Comparison of ENCODE assay signal across 10 cellular contexts in genomic region chr3:64548200-64548889, GRCh38.
A peak's percentile ranks its signal among the peaks of the same experiment; 100 is the strongest.
DNase-seq lines count a peak whose midpoint lies in the region; ATAC-seq, FAIRE-seq and TF ChIP-seq lines count a peak whose summit lies in the region.
"Had no signal": no experiment of that assay in that cellular context is flagged by ENCODE, and none has a peak within 500 bp of the region (broad histone marks: within the 10 kb centered on the region; RNA-seq: fewer than 3 reads in every experiment).

No MANE protein-coding gene starts in this region.

- in situ Hi-C loops in HepG2 (cut with HindIII; ENCODE audit: extremely low pct_ligation_motif_present, low pct_unique_long_range_greater_than_20kb) = loop anchor here (25.0 kb wide), 1 partner anchor 864 kb away; no protein-coding TSS in a partner anchor

- TF ChIP-seq CTCF in liver (IDR thresholded peaks at IDR 0.05; ENCODE audit: low read depth, low read length, missing input control) (no peak), HepG2 (CRISPR knock-in tag; IDR thresholded peaks at IDR 0.05) (no peak), omental fat pad (IDR thresholded peaks at IDR 0.05) (no peak)
- TF ChIP-seq CTCF in CD8-positive, alpha-beta T cell (IDR thresholded peaks at IDR 0.05) = no peak

- WGBS in liver = 39% methylated on average over 6 of the region's 6 CpGs
- 45% methylated on average over 5 of the region's 6 CpGs for WGBS in HepG2 (ENCODE audit: low lambda C conversion rate)

- peaks cover 0 to 6% (median under 1%) of the 10 kb centered on the region in 4 donors for H3K4me1 ChIP-seq in liver (ENCODE audit: control insufficient read depth in 4 of 4, insufficient read depth in 4 of 4, low read length in 3 of 4)
- peaks cover 10% of the 10 kb centered on the region; the same call in 1 of the 2 replicates for H3K4me1 ChIP-seq in HepG2 (ENCODE audit: insufficient read depth, low read length)
- no peaks in the 10 kb centered on the region for H3K4me1 ChIP-seq in CD8-positive, alpha-beta T cell (ENCODE audit: insufficient read depth, low read length)

- no peak for FAIRE-seq in HepG2 (lab: Jason Lieb, UNC)

- TF ChIP-seq RAD21 in liver (IDR thresholded peaks at IDR 0.05) (peak; percentile 32 to 50), HepG2 (CRISPR knock-in tag; IDR thresholded peaks at IDR 0.05) (no peak)

- ATAC-seq in HepG2 (no peak), omental fat pad (ENCODE audit: low FRiP score) (peak; percentile 50)
- ATAC-seq in CD8-positive, alpha-beta T cell = no peak

- H3K27ac Mint-ChIP-seq in CD8-positive, alpha-beta T cell = no peak overlapping the region
- H3K27ac Mint-ChIP-seq: activated CD4-positive, alpha-beta memory T cell treated with anti-CD3 and anti-CD28 coated beads, Interleukin-2, amount 10 ng/mL, durations not matched to agents 7 days and 5 days; activated naive CD8-positive, alpha-beta T cell had no signal

- no peak overlapping the region for H3K9ac ChIP-seq in liver (ENCODE audit: low read depth in 1 of 2, low read length in 2 of 2)
- no peak overlapping the region for H3K9ac ChIP-seq in HepG2 (ENCODE audit: insufficient read depth, low read depth, low read length)

- no peaks in the 10 kb centered on the region for H3K4me1 Mint-ChIP-seq in CD8-positive, alpha-beta T cell (ENCODE audit: low read depth)
- H3K4me1 Mint-ChIP-seq: activated CD4-positive, alpha-beta memory T cell treated with anti-CD3 and anti-CD28 coated beads, Interleukin-2, amount 10 ng/mL, durations not matched to agents 7 days and 5 days had no signal

- BruUV-seq in HepG2 (replicated peaks; lab: Mats Ljungman, UMichigan) = no TSS peak

- no peak overlapping the region for H3K4me3 Mint-ChIP-seq in CD8-positive, alpha-beta T cell
- H3K4me3 Mint-ChIP-seq: activated CD4-positive, alpha-beta memory T cell treated with anti-CD3 and anti-CD28 coated beads, Interleukin-2, amount 10 ng/mL, durations not matched to agents 7 days and 5 days; activated naive CD8-positive, alpha-beta T cell had no signal

- no peaks in the 10 kb centered on the region for H3K36me3 Mint-ChIP-seq in CD8-positive, alpha-beta T cell
- H3K36me3 Mint-ChIP-seq: activated naive CD8-positive, alpha-beta T cell had no signal

- TF ChIP-seq EP300 in HepG2 (IDR thresholded peaks at IDR 0.05; ENCODE audit: low read depth in 2 of 2, low read length in 2 of 2) = no peak
- TF ChIP-seq EP300 in HepG2 (CRISPR knock-in tag; IDR thresholded peaks at IDR 0.05; ENCODE audit: borderline replicate concordance) = no peak

- H3K9me3 Mint-ChIP-seq in CD8-positive, alpha-beta T cell = no peaks in the 10 kb centered on the region
- H3K9me3 Mint-ChIP-seq: activated CD4-positive, alpha-beta memory T cell treated with anti-CD3 and anti-CD28 coated beads, Interleukin-2, amount 10 ng/mL, durations not matched to agents 7 days and 5 days had no signal

- H3K4me2 ChIP-seq in HepG2 (ENCODE audit: low read depth, low read length) = no peak overlapping the region

- intact Hi-C loops in HepG2 (cut with micrococcal nuclease; ENCODE audit: unreplicated experiment) = no loop called here
- intact Hi-C loops in CD8-positive, alpha-beta T cell (cut with DNase I, micrococcal nuclease) = no loop called here

- no peak for TF ChIP-seq POLR2A in HepG2 (IDR thresholded peaks at IDR 0.05; ENCODE audit: insufficient read depth in 1 of 2, low read depth in 2 of 2, low read length in 2 of 2)

- H3K27me3 ChIP-seq in liver (ENCODE audit: control insufficient read depth in 4 of 4, insufficient read depth in 4 of 4, low read length in 3 of 4) (no peaks in the 10 kb centered on the region), HepG2 (ENCODE audit: control insufficient read depth in 1 of 2, insufficient read depth in 2 of 2, low read length in 2 of 2) (no peaks in the 10 kb centered on the region; a peak in 1 of 5 replicates)
- H3K27me3 ChIP-seq in CD8-positive, alpha-beta T cell (ENCODE audit: insufficient read depth, low read length) = no peaks in the 10 kb centered on the region

- no peaks in the 10 kb centered on the region for H3K27me3 Mint-ChIP-seq in CD8-positive, alpha-beta T cell (ENCODE audit: low read depth)
- H3K27me3 Mint-ChIP-seq: activated CD4-positive, alpha-beta memory T cell treated with anti-CD3 and anti-CD28 coated beads, Interleukin-2, amount 10 ng/mL, durations not matched to agents 7 days and 5 days had no signal

- H3K36me3 ChIP-seq in liver (ENCODE audit: control insufficient read depth in 4 of 4, insufficient read depth in 3 of 4, low read depth in 1 of 4, low read length in 3 of 4) = no peaks in the 10 kb centered on the region
- no peaks in the 10 kb centered on the region for H3K36me3 ChIP-seq in HepG2 (replicated peaks in 1 of 2; ENCODE audit: control insufficient read depth in 1 of 2, insufficient read depth in 2 of 2, low read length in 2 of 2)
- H3K36me3 ChIP-seq in CD8-positive, alpha-beta T cell (ENCODE audit: insufficient read depth, low read length) = no peaks in the 10 kb centered on the region

- no peak for DNase-seq in HepG2 (ENCODE audit: low spot score)
- peak; percentile 20 for DNase-seq in globus pallidus (ENCODE audit: low spot score)
- DNase-seq in omental fat pad (ENCODE audit: low spot score) = no peak
- DNase-seq in iPS-NIHi7 (ENCODE audit: extremely low spot score) = no peak
- DNase-seq in stimulated activated naive CD4-positive, alpha-beta T cell treated with Interleukin-2 at 50 U/mL for 16 hours (lab: John Stamatoyannopoulos, UW) = no peak
- no peak for DNase-seq in CD8-positive, alpha-beta T cell
- DNase-seq in SW480 (ENCODE audit: low spot score) = no peak
- DNase-seq: activated CD4-positive, alpha-beta memory T cell treated with anti-CD3 and anti-CD28 coated beads, Interleukin-2, amount 10 ng/mL, durations not matched to agents 7 days and 5 days had no signal

- H3K4me3 ChIP-seq in liver (ENCODE audit: low read depth in 1 of 3, low read length in 3 of 3) (no peak overlapping the region), HepG2 (replicated peaks in 1 of 3; ENCODE audit: insufficient read depth in 1 of 3, low read depth in 2 of 3, low read length in 3 of 3) (no peak overlapping the region)
- no peak overlapping the region for H3K4me3 ChIP-seq in CD8-positive, alpha-beta T cell (ENCODE audit: low read depth, low read length)

- no peaks in the 10 kb centered on the region for H3K79me2 ChIP-seq in HepG2 (ENCODE audit: insufficient read depth, low read length)

- CTCF ChIA-PET in HepG2 (lab: Yijun Ruan, JAX; ENCODE audit: low intra/inter-chr PET ratio, low total read pairs) = no interaction called here
- CTCF ChIA-PET in CD8-positive, alpha-beta T cell (lab: Charles Lee) = interaction anchor here (1.7 kb wide), 1 partner anchor 15 kb away, joined by 4 read pairs; no protein-coding TSS in a partner anchor

- H2AFZ ChIP-seq in HepG2 (ENCODE audit: low read length) = no peak overlapping the region

- H3K27ac ChIP-seq in liver (ENCODE audit: low read depth in 1 of 2, low read length in 2 of 2) = peak overlapping the region in 1 of 2 donors; percentile 7
- no peak overlapping the region for H3K27ac ChIP-seq in HepG2 (ENCODE audit: extremely low read length, insufficient read depth, low read length)
- no peak overlapping the region for H3K27ac ChIP-seq in CD8-positive, alpha-beta T cell (ENCODE audit: low read depth, low read length)

- POLR2A ChIA-PET in HepG2 (lab: Yijun Ruan, JAX) = no interaction called here
- POLR2A ChIA-PET in CD8-positive, alpha-beta T cell (lab: Charles Lee) = no interaction called here

- no peaks in the 10 kb centered on the region for H4K20me1 ChIP-seq in HepG2 (ENCODE audit: insufficient read depth, low read length)

- H3K9me3 ChIP-seq in liver (ENCODE audit: control insufficient read depth in 4 of 4, low read length in 3 of 4) (no peaks in the 10 kb centered on the region), HepG2 (ENCODE audit: low read length) (no peaks in the 10 kb centered on the region)
- no peaks in the 10 kb centered on the region for H3K9me3 ChIP-seq in CD8-positive, alpha-beta T cell (ENCODE audit: low read length)

TF ChIP-seq in liver, 16 proteins besides CTCF, POLR2A, EP300 and RAD21 (continues in another document):
- TF ChIP-seq JUND (IDR thresholded peaks at IDR 0.05) = peak in 1 of 2 donors; percentile 16
- TF ChIP-seq YY1 (IDR thresholded peaks at IDR 0.05) = no peak
- no peak for TF ChIP-seq HNF4A (conservative IDR thresholded peaks at IDR 0.05)
- TF ChIP-seq, protein P1, sequence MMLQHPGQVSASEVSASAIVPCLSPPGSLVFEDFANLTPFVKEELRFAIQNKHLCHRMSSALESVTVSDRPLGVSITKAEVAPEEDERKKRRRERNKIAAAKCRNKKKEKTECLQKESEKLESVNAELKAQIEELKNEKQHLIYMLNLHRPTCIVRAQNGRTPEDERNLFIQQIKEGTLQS (IDR thresholded peaks at IDR 0.05) = no peak
- peak; percentile 97 for TF ChIP-seq NR2F2 (IDR thresholded peaks at IDR 0.05)
- no peak for TF ChIP-seq FOXA1 (IDR thresholded peaks at IDR 0.05)
- peak; percentile 60 to 65 for TF ChIP-seq RXRA (IDR thresholded peaks at IDR 0.05)
- TF ChIP-seq SP1 (IDR thresholded peaks at IDR 0.05) = peak; percentile 51
- TF ChIP-seq HNF4G (IDR thresholded peaks at IDR 0.05) = no peak

TF ChIP-seq in HepG2, 621 proteins besides CTCF, POLR2A, EP300 and RAD21:
- TF ChIP-seq ZFP37 (CRISPR knock-in tag; IDR thresholded peaks at IDR 0.05; ENCODE audit: borderline replicate concordance) = no peak
- no peak for TF ChIP-seq ZNF431 (CRISPR knock-in tag; IDR thresholded peaks at IDR 0.05; ENCODE audit: borderline replicate concordance, low read depth)
- no peak for TF ChIP-seq MED13 (CRISPR knock-in tag; IDR thresholded peaks at IDR 0.05)
- TF ChIP-seq SP1 (IDR thresholded peaks at IDR 0.05) = no peak
- no peak for TF ChIP-seq SP1 (CRISPR knock-in tag; IDR thresholded peaks at IDR 0.05)
- no peak for TF ChIP-seq ZNF225 (CRISPR knock-in tag; IDR thresholded peaks at IDR 0.05)
- TF ChIP-seq ELF1 (CRISPR knock-in tag; IDR thresholded peaks at IDR 0.05) = no peak
- no peak for TF ChIP-seq SIX1 (CRISPR knock-in tag; IDR thresholded peaks at IDR 0.05; ENCODE audit: borderline replicate concordance)
- TF ChIP-seq, protein P2, sequence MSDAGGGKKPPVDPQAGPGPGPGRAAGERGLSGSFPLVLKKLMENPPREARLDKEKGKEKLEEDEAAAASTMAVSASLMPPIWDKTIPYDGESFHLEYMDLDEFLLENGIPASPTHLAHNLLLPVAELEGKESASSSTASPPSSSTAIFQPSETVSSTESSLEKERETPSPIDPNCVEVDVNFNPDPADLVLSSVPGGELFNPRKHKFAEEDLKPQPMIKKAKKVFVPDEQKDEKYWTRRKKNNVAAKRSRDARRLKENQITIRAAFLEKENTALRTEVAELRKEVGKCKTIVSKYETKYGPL (CRISPR knock-in tag; IDR thresholded peaks at IDR 0.05) = no peak
- TF ChIP-seq ZNF12 (CRISPR knock-in tag; IDR thresholded peaks at IDR 0.05) = no peak
TF ChIP-seq in HepG2: peak in this region for 0.
